ENCODE assay signal across 12 cellular contexts in genomic region chr2:156480376-156480775, GRCh38.
"Had no signal": no experiment of that assay in that cellular context is flagged by ENCODE, and none has a peak within 500 bp of the region (broad histone marks: within the 10 kb centered on the region; RNA-seq: fewer than 3 reads in every experiment).

No MANE protein-coding gene starts in this region.

- H3K9me3 ChIP-seq: ovary, thyroid gland, uterus had no signal

- H3K4me1 ChIP-seq: uterus had no signal

- H3K9me3 Mint-ChIP-seq: activated CD4-positive, alpha-beta memory T cell treated with anti-CD3 and anti-CD28 coated beads, Interleukin-2, amount 10 ng/mL, durations not matched to agents 7 days and 5 days; dendritic cell treated with granulocyte-macrophage colony-stimulating factor and Interleukin-4, amounts not matched to agents 40 ng/mL and 50 ng/mL, for 4 days; neural crest cell had no signal

- H3K4me3 Mint-ChIP-seq: activated CD4-positive, alpha-beta memory T cell treated with anti-CD3 and anti-CD28 coated beads, Interleukin-2, amount 10 ng/mL, durations not matched to agents 7 days and 5 days; dendritic cell treated with granulocyte-macrophage colony-stimulating factor and Interleukin-4, amounts not matched to agents 40 ng/mL and 50 ng/mL, for 4 days; neural crest cell had no signal

- H3K36me3 ChIP-seq: ovary, thyroid gland, uterus had no signal

- H3K4me3 ChIP-seq: ovary, thyroid gland, uterus had no signal

- H3K27ac Mint-ChIP-seq: activated CD4-positive, alpha-beta memory T cell treated with anti-CD3 and anti-CD28 coated beads, Interleukin-2, amount 10 ng/mL, durations not matched to agents 7 days and 5 days; dendritic cell treated with granulocyte-macrophage colony-stimulating factor and Interleukin-4, amounts not matched to agents 40 ng/mL and 50 ng/mL, for 4 days had no signal

- H3K27me3 Mint-ChIP-seq: activated CD4-positive, alpha-beta memory T cell treated with anti-CD3 and anti-CD28 coated beads, Interleukin-2, amount 10 ng/mL, durations not matched to agents 7 days and 5 days; dendritic cell treated with granulocyte-macrophage colony-stimulating factor and Interleukin-4, amounts not matched to agents 40 ng/mL and 50 ng/mL, for 4 days had no signal

- H3K27ac ChIP-seq: ovary, thyroid gland, uterus had no signal

- DNase-seq: activated CD4-positive, alpha-beta memory T cell treated with anti-CD3 and anti-CD28 coated beads, Interleukin-2, amount 10 ng/mL, durations not matched to agents 7 days and 5 days; activated naive CD4-positive, alpha-beta T cell treated with Interleukin-2 at 50 U/mL for 16 hours; cerebellar nuclear complex; left ventricle myocardium superior; mesenchymal stem cell; ovary; stimulated activated CD4-positive, alpha-beta T cell treated with anti-CD3 and anti-CD28 coated beads, Interleukin-4, amount 100 ng/mL, for 1 hour; stimulated activated CD8-positive, alpha-beta memory T cell treated with anti-CD3 and anti-CD28 coated beads, Interleukin-4, amount 100 ng/mL, for 48 hours; thyroid gland; uterus had no signal

- H3K27me3 ChIP-seq: ovary, thyroid gland, uterus had no signal
